ENCODE assay signal across 3 cellular contexts in genomic region chr5:75560655-75561054, GRCh38. TPM values are rescaled to one million over a fixed set of nuclear protein-coding genes. Genes with fewer than 3 reads are reported as not detected.
"Had no signal": no experiment of that assay in that cellular context is flagged by ENCODE, and none has a peak within 500 bp of the region (broad histone marks: within the 10 kb centered on the region; RNA-seq: fewer than 3 reads in every experiment).

No MANE protein-coding gene starts in this region.

RNA-seq across cellular contexts. Expression of gene ANKDD1B, which starts 50.6 kb away (rescaled TPM):
- total RNA-seq: activated CD4-positive, alpha-beta memory T cell treated with anti-CD3 and anti-CD28 coated beads for 36 hours; activated CD8-positive, alpha-beta memory T cell treated with anti-CD3 and anti-CD28 coated beads, Interleukin-2, amount 10 ng/mL, durations not matched to agents 7 days and 5 days; activated CD8-positive, alpha-beta T cell treated with anti-CD3 and anti-CD28 coated beads for 36 hours had no signal
